Comparison of ENCODE assay signal across 1 cellular context in genomic region chr7:44534087-44534486, GRCh38.
TF ChIP-seq lines count a peak whose summit lies in the region.

No MANE protein-coding gene starts in this region.

TF ChIP-seq in HepG2, 621 proteins besides CTCF, POLR2A, EP300 and RAD21:
- TF ChIP-seq ZNF501 (CRISPR knock-in tag; IDR thresholded peaks at IDR 0.05) (no peak), ZNF205 (CRISPR knock-in tag; IDR thresholded peaks at IDR 0.05) (no peak), ZNF256 (CRISPR knock-in tag; conservative IDR thresholded peaks at IDR 0.05) (no peak), NR1H2 (CRISPR knock-in tag; IDR thresholded peaks at IDR 0.05; ENCODE audit: borderline replicate concordance, low read depth) (no peak), NR2F1 (CRISPR knock-in tag; IDR thresholded peaks at IDR 0.05) (no peak), ZNF430 (CRISPR knock-in tag; IDR thresholded peaks at IDR 0.05) (no peak), SAP130 (CRISPR knock-in tag; IDR thresholded peaks at IDR 0.05; ENCODE audit: low read depth) (no peak), EEA1 (CRISPR knock-in tag; IDR thresholded peaks at IDR 0.05; ENCODE audit: borderline replicate concordance) (no peak), NFAT5 (CRISPR knock-in tag; IDR thresholded peaks at IDR 0.05) (no peak), THRA (CRISPR knock-in tag; IDR thresholded peaks at IDR 0.05; ENCODE audit: borderline replicate concordance) (no peak), ZNF318 (CRISPR knock-in tag; IDR thresholded peaks at IDR 0.05) (no peak)
TF ChIP-seq in HepG2: peak in this region for 0.
